In the genomic region with DNA sequence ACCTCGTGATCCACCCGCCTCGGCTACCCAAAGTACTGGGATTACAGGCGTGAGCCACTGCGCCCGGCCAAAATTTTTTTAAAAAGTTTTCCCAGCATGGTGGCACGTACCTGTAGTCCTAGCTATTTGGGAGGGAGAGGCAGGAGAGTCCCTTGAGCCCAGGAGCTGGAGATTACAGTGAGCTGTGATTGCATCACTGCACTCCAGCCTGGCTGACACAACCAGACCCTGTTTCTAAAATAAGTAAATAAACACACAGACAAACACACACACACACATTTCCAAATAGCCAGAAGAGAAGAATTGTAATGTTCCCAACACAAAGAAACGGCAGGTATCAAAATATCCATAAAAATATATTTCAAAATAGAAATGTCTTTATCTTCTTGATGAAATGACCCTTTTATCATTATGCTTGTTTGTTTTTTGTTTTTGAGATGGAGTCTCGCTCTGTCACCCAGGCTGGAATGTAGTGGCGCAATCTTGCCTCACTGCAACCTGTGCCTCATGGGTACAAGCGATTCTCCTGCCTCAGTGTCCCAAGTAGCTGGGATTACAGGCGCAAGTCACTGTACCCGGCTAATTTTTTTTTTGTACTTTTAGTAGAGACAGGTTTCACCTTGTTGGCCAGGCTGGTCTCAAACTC, we compare ENCODE assay signal across 32 cellular contexts. TPM values are rescaled to one million over a fixed set of nuclear protein-coding genes. Genes with fewer than 3 reads are reported as not detected.
"Had no signal": no experiment of that assay in that cellular context is flagged by ENCODE, and none has a peak within 500 bp of the region (broad histone marks: within the 10 kb centered on the region; RNA-seq: fewer than 3 reads in every experiment).

No MANE protein-coding gene starts in this region.

- H3K4me1 ChIP-seq: upper lobe of right lung had no signal

- H3K4me2 ChIP-seq: smooth muscle cell had no signal

- FAIRE-seq: kidney had no signal

- DNase-seq: activated CD4-positive, alpha-beta memory T cell treated with anti-CD3 and anti-CD28 coated beads, Interleukin-2, amount 10 ng/mL, durations not matched to agents 7 days and 5 days; activated CD4-positive, alpha-beta T cell treated with anti-CD3 and anti-CD28 coated beads for 1 hour; activated CD4-positive, alpha-beta T cell treated with anti-CD3 and anti-CD28 coated beads, Interleukin-2, amount 10 ng/mL, durations not matched to agents 7 days and 5 days; activated CD8-positive, alpha-beta memory T cell treated with anti-CD3 and anti-CD28 coated beads, Interleukin-2, amount 50 U/mL, for 48 hours; activated gamma-delta T cell; activated naive CD4-positive, alpha-beta T cell treated with anti-CD3 and anti-CD28 coated beads, Interleukin-2, amount 10 ng/mL, durations not matched to agents 7 days and 5 days; activated naive CD8-positive, alpha-beta T cell treated with anti-CD3 and anti-CD28 coated beads, Interleukin-2, amount 10 ng/mL, durations not matched to agents 7 days and 5 days; activated T-cell treated with anti-CD3 and anti-CD28 coated beads, Interleukin-2, amount 50 U/mL, for 24 hours; amygdala; caudate nucleus; cortex of kidney; effector memory CD8-positive, alpha-beta T cell; foreskin keratinocyte; heart left ventricle; hypothalamus; immature natural killer cell; kidney; lower lobe of right lung; mucosa of descending colon; stimulated activated CD4-positive, alpha-beta T cell treated with anti-CD3 and anti-CD28 coated beads, Interleukin-1b, Interleukin-23, amount 100 ng/mL, for 48 hours; stimulated activated CD4-positive, alpha-beta T cell treated with anti-CD3 and anti-CD28 coated beads, Interleukin-4, amount 100 ng/mL, for 4 hours; stimulated activated CD8-positive, alpha-beta memory T cell treated with anti-CD3 and anti-CD28 coated beads, Interleukin-4, amount 100 ng/mL, for 48 hours; stimulated activated naive CD8-positive, alpha-beta T cell treated with anti-CD3 and anti-CD28 coated beads, Interleukin-15, amount 100 ng/mL, for 72 hours; substantia nigra; T-helper 17 cell; T1000; upper lobe of right lung had no signal

- H3K4me3 ChIP-seq: heart left ventricle, lower lobe of right lung, mucosa of descending colon, smooth muscle cell, upper lobe of right lung had no signal

- H3K36me3 ChIP-seq: heart left ventricle, lower lobe of right lung, neutrophil, upper lobe of right lung had no signal

- H3K27ac ChIP-seq: foreskin keratinocyte, heart left ventricle, lower lobe of right lung, neutrophil, upper lobe of right lung had no signal

- ATAC-seq: effector memory CD8-positive, alpha-beta T cell; esophagus mucosa; foreskin keratinocyte; heart left ventricle; lower lobe of right lung; mucosa of descending colon; stimulated activated memory B cell treated with anti-CD40 and anti-IgM and Interleukin-4, amounts not matched to agents 10 μg/mL and 1 μg/mL and 100 μg/mL, for 72 hours; stimulated activated naive CD8-positive, alpha-beta T cell treated with anti-CD3 and anti-CD28 coated beads, Interleukin-15, amount 100 ng/mL, for 72 hours; T-helper 17 cell; upper lobe of right lung had no signal

- H3K9me3 ChIP-seq: heart left ventricle, lower lobe of right lung, mucosa of descending colon, neutrophil, upper lobe of right lung had no signal

- H3K27me3 ChIP-seq: foreskin keratinocyte had no signal

RNA-seq across cellular contexts. Expression of a gene that starts 9.3 kb away (rescaled TPM):
- total RNA-seq: osteocyte, T-helper 17 cell had no signal
- polyA plus RNA-seq: immature natural killer cell had no signal

RNA-seq across cellular contexts. Expression of a gene that starts 14.2 kb away (rescaled TPM):
- total RNA-seq: osteocyte, smooth muscle cell had no signal
- polyA plus RNA-seq: immature natural killer cell had no signal
